1 cellular context compared by ENCODE assay signal in genomic region chr10:14659626-14660196, GRCh38.
TF ChIP-seq lines count a peak whose summit lies in the region.

No MANE protein-coding gene starts in this region.

TF ChIP-seq in GM12878, 131 proteins besides CTCF, POLR2A, EP300 and RAD21 (continued from another document and continues in another):
- TF ChIP-seq, protein P1, sequence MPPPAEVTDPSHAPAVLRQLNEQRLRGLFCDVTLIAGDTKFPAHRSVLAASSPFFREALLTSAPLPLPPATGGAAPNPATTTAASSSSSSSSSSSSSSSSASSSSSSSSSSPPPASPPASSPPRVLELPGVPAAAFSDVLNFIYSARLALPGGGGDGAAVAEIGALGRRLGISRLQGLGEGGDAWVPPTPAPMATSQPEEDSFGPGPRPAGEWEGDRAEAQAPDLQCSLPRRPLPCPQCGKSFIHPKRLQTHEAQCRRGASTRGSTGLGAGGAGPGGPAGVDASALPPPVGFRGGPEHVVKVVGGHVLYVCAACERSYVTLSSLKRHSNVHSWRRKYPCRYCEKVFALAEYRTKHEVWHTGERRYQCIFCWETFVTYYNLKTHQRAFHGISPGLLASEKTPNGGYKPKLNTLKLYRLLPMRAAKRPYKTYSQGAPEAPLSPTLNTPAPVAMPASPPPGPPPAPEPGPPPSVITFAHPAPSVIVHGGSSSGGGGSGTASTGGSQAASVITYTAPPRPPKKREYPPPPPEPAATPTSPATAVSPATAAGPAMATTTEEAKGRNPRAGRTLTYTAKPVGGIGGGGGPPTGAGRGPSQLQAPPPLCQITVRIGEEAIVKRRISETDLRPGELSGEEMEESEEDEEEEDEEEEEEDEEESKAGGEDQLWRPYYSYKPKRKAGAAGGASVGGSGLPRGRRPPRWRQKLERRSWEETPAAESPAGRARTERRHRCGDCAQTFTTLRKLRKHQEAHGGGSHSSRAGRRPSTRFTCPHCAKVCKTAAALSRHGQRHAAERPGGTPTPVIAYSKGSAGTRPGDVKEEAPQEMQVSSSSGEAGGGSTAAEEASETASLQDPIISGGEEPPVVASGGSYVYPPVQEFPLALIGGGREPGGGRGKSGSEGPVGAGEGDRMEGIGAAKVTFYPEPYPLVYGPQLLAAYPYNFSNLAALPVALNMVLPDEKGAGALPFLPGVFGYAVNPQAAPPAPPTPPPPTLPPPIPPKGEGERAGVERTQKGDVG (CRISPR knock-in tag; IDR thresholded peaks at IDR 0.05) = no peak
- TF ChIP-seq SIX5 (IDR thresholded peaks at IDR 0.05; ENCODE audit: low read depth, low read length, severe bottlenecking) (no peak), BHLHE40 (IDR thresholded peaks at IDR 0.05; ENCODE audit: borderline replicate concordance in 1 of 2, low read depth in 2 of 2, low read length in 1 of 2) (peak; percentile 81 to 86), MTA3 (IDR thresholded peaks at IDR 0.05; ENCODE audit: borderline replicate concordance, low read length) (peak; percentile 97), STAT1 (conservative IDR thresholded peaks at IDR 0.05) (no peak), YBX1 (IDR thresholded peaks at IDR 0.05) (no peak), NRF1 (conservative IDR thresholded peaks at IDR 0.05; ENCODE audit: low read depth, low read length) (no peak), RELA (IDR thresholded peaks at IDR 0.05; ENCODE audit: borderline replicate concordance, partially characterized antibody) (peak; percentile 15), ZBTB11 (CRISPR knock-in tag; IDR thresholded peaks at IDR 0.05) (no peak), TCF7 (IDR thresholded peaks at IDR 0.05; ENCODE audit: borderline replicate concordance) (0 out of 2 replicates have a peak, but pooled peaks have one; percentile 51), SMAD1 (IDR thresholded peaks at IDR 0.05; ENCODE audit: low read depth, partially characterized antibody) (no peak), CBX3 (IDR thresholded peaks at IDR 0.05; ENCODE audit: borderline replicate concordance, low read depth) (no peak), MTA2 (IDR thresholded peaks at IDR 0.05; ENCODE audit: low read depth) (peak; percentile 96), BCLAF1 (IDR thresholded peaks at IDR 0.05) (no peak), RELB (IDR thresholded peaks at IDR 0.05; ENCODE audit: low read depth) (peak; percentile 94), SPI1 (IDR thresholded peaks at IDR 0.05; ENCODE audit: borderline replicate concordance, insufficient read depth, low read depth, low read length) (peak; percentile 98), POU2F2 (IDR thresholded peaks at IDR 0.05; ENCODE audit: borderline replicate concordance, low read depth, low read length) (no peak; the same call in 2 of the 3 replicates), SMAD5 (IDR thresholded peaks at IDR 0.05; ENCODE audit: low read depth) (no peak), HDGF (IDR thresholded peaks at IDR 0.05) (no peak), PBX3 (IDR thresholded peaks at IDR 0.05; ENCODE audit: insufficient replicate concordance, low read depth, low read length) (no peak), ASH2L (IDR thresholded peaks at IDR 0.05; ENCODE audit: borderline replicate concordance, low read depth) (0 out of 2 replicates have a peak, but pooled peaks have one; percentile 69), MYB (IDR thresholded peaks at IDR 0.05; ENCODE audit: borderline replicate concordance, low read depth, low read length) (peak; percentile 91), TCF3 (IDR thresholded peaks at IDR 0.05; ENCODE audit: borderline replicate concordance, insufficient read depth, low read depth, low read length) (no peak), DPF2 (IDR thresholded peaks at IDR 0.05) (peak; percentile 94; the same call in 1 of the 2 replicates), SUZ12 (IDR thresholded peaks at IDR 0.05; ENCODE audit: unreplicated experiment) (no peak), NR2F1 (conservative IDR thresholded peaks at IDR 0.05) (peak; percentile 97), TBL1XR1 (IDR thresholded peaks at IDR 0.05; ENCODE audit: low read depth, low read length) (peak; percentile 97), RAD51 (IDR thresholded peaks at IDR 0.05) (peak; percentile 59; the same call in 1 of the 2 replicates), ZNF622 (IDR thresholded peaks at IDR 0.05) (no peak), TAF1 (IDR thresholded peaks at IDR 0.05; ENCODE audit: borderline replicate concordance, low read depth, low read length) (0 out of 2 replicates have a peak, but pooled peaks have one; percentile 27), RUNX3 (IDR thresholded peaks at IDR 0.05; ENCODE audit: low read length) (peak; percentile 98), SUPT20H (IDR thresholded peaks at IDR 0.05; ENCODE audit: borderline replicate concordance, control insufficient read depth, low read depth, low read length) (no peak), ZBED1 (IDR thresholded peaks at IDR 0.05; ENCODE audit: borderline replicate concordance) (peak; percentile 96; the same call in 1 of the 2 replicates)
- TF ChIP-seq, protein P2, sequence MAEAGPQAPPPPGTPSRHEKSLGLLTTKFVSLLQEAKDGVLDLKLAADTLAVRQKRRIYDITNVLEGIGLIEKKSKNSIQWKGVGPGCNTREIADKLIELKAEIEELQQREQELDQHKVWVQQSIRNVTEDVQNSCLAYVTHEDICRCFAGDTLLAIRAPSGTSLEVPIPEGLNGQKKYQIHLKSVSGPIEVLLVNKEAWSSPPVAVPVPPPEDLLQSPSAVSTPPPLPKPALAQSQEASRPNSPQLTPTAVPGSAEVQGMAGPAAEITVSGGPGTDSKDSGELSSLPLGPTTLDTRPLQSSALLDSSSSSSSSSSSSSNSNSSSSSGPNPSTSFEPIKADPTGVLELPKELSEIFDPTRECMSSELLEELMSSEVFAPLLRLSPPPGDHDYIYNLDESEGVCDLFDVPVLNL (IDR thresholded peaks at IDR 0.05; ENCODE audit: low read depth, low read length) = no peak
- TF ChIP-seq, protein P3, sequence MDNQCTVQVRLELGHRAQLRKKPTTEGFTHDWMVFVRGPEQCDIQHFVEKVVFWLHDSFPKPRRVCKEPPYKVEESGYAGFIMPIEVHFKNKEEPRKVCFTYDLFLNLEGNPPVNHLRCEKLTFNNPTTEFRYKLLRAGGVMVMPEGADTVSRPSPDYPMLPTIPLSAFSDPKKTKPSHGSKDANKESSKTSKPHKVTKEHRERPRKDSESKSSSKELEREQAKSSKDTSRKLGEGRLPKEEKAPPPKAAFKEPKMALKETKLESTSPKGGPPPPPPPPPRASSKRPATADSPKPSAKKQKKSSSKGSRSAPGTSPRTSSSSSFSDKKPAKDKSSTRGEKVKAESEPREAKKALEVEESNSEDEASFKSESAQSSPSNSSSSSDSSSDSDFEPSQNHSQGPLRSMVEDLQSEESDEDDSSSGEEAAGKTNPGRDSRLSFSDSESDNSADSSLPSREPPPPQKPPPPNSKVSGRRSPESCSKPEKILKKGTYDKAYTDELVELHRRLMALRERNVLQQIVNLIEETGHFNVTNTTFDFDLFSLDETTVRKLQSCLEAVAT (IDR thresholded peaks at IDR 0.05) = peak; percentile 74; the same call in 1 of the 2 replicates
- TF ChIP-seq, protein P4, sequence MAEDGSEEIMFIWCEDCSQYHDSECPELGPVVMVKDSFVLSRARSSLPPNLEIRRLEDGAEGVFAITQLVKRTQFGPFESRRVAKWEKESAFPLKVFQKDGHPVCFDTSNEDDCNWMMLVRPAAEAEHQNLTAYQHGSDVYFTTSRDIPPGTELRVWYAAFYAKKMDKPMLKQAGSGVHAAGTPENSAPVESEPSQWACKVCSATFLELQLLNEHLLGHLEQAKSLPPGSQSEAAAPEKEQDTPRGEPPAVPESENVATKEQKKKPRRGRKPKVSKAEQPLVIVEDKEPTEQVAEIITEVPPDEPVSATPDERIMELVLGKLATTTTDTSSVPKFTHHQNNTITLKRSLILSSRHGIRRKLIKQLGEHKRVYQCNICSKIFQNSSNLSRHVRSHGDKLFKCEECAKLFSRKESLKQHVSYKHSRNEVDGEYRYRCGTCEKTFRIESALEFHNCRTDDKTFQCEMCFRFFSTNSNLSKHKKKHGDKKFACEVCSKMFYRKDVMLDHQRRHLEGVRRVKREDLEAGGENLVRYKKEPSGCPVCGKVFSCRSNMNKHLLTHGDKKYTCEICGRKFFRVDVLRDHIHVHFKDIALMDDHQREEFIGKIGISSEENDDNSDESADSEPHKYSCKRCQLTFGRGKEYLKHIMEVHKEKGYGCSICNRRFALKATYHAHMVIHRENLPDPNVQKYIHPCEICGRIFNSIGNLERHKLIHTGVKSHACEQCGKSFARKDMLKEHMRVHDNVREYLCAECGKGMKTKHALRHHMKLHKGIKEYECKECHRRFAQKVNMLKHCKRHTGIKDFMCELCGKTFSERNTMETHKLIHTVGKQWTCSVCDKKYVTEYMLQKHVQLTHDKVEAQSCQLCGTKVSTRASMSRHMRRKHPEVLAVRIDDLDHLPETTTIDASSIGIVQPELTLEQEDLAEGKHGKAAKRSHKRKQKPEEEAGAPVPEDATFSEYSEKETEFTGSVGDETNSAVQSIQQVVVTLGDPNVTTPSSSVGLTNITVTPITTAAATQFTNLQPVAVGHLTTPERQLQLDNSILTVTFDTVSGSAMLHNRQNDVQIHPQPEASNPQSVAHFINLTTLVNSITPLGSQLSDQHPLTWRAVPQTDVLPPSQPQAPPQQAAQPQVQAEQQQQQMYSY (CRISPR knock-in tag; IDR thresholded peaks at IDR 0.05) = no peak
